Comparison of ENCODE assay signal across 18 cellular contexts in genomic region chr9:126363847-126364671, GRCh38. TPM values are rescaled to one million over a fixed set of nuclear protein-coding genes. Genes with fewer than 3 reads are reported as not detected.
DNase-seq lines count a peak whose midpoint lies in the region; ATAC-seq and TF ChIP-seq lines count a peak whose summit lies in the region.
"Had no signal": no experiment of that assay in that cellular context is flagged by ENCODE, and none has a peak within 500 bp of the region (broad histone marks: within the 10 kb centered on the region; RNA-seq: fewer than 3 reads in every experiment).

No MANE protein-coding gene starts in this region.

- ATAC-seq in sciatic nerve = peak; percentile 34
- ATAC-seq in Right ventricle myocardium superior (ENCODE audit: poor library complexity) = no peak
- no peak for ATAC-seq in GM18519 (IDR thresholded peaks at IDR 0.05; ENCODE audit: low FRiP score, unreplicated experiment)
- ATAC-seq: activated naive CD8-positive, alpha-beta T cell treated with anti-CD3 and anti-CD28 coated beads, Interleukin-2, amount 50 U/mL, for 24 hours; Right ventricle myocardium inferior had no signal

- no peak overlapping the region for H3K4me3 ChIP-seq in astrocyte of the spinal cord (ENCODE audit: low read depth, low read length)
- H3K4me3 ChIP-seq: tibial artery had no signal

- no peak for TF ChIP-seq CTCF in astrocyte of the spinal cord (IDR thresholded peaks at IDR 0.05; ENCODE audit: low read depth, low read length)

- DNase-seq in DMS53 (lab: John Stamatoyannopoulos, UW) (peak; percentile 89), astrocyte of the spinal cord (ENCODE audit: low read depth, low spot score) (peak; percentile 60), fibroblast of peridontal ligament (ENCODE audit: extremely low read depth) (peak; percentile 64), sciatic nerve (ENCODE audit: low spot score) (no peak), germinal center (ENCODE audit: low spot score) (no peak), NCI-H82 treated with DMSO at 0.1 percent for 48 hours (lab: John Stamatoyannopoulos, UW; ENCODE audit: unreplicated experiment) (no peak), Right ventricle myocardium superior (no peak)
- DNase-seq: activated CD4-positive, alpha-beta T cell treated with anti-CD3 and anti-CD28 coated beads for 4 hours; activated naive CD8-positive, alpha-beta T cell treated with anti-CD3 and anti-CD28 coated beads, Interleukin-2, amount 50 U/mL, for 24 hours; BE2C; GOT3; mammary epithelial cell; NCI-H2081 treated with DMSO at 0.1 percent for 48 hours; nephron progenitor cell; retina; tibial artery had no signal

- intact Hi-C loops in sciatic nerve (cut with DNase I) = no loop called here
- intact Hi-C loops in Right ventricle myocardium superior (cut with DNase I) = no loop called here

- in situ Hi-C loops in astrocyte of the spinal cord (cut with HindIII; ENCODE audit: low sequenced_read_pairs) = no loop called here

RNA-seq across cellular contexts. Expression of gene MVB12B, which starts 37.4 kb away (rescaled TPM):
- total RNA-seq in sciatic nerve (65.7 TPM), Right ventricle myocardium superior (11.5 TPM)

Comparison
In these comparisons a context has a peak if more than half of its experiments do, and no peak if none do; other contexts are left out.
1. DNase-seq: peak in DMS53 (single experiment), astrocyte of the spinal cord (single experiment) and fibroblast of peridontal ligament (single experiment); none in sciatic nerve (single experiment), germinal center (single experiment), NCI-H82 treated with DMSO at 0.1 percent for 48 hours (single experiment) and Right ventricle myocardium superior (single experiment).